ENCODE assay signal across 18 cellular contexts in the genomic region with DNA sequence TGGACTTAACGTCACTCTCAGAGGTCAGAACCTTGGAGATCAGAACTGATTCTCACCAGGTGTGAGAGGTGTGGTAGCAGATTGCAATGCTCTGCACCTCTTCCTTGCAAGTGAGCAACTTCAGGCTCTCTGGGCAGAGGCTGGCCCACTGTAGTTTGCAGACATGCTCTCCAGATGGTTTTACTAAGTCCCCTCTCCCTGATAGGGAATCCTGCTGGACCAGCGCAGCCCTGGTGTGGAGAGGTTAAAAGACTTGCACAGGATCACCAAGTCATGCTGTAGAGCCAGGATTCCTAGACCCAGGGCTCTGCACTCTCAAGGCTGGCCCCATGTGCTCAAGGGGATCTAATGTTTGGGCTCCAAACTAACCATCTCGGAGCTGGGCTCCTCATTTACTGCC.
DNase-seq lines count a peak whose midpoint lies in the region; ATAC-seq and TF ChIP-seq lines count a peak whose summit lies in the region.
"Had no signal": no experiment of that assay in that cellular context is flagged by ENCODE, and none has a peak within 500 bp of the region (broad histone marks: within the 10 kb centered on the region; RNA-seq: fewer than 3 reads in every experiment).

No MANE protein-coding gene starts in this region.

- CTCF ChIA-PET in activated CD8-positive, alpha-beta T cell treated with anti-CD3 and anti-CD28 coated beads for 36 hours (lab: Charles Lee) = no interaction called here
- CTCF ChIA-PET in CD8-positive, alpha-beta memory T cell (lab: Charles Lee) = no interaction called here

- H3K9me3 ChIP-seq in psoas muscle (no peaks in the 10 kb centered on the region), gastrocnemius medialis (no peaks in the 10 kb centered on the region)
- no peaks in the 10 kb centered on the region for H3K9me3 ChIP-seq in CD8-positive, alpha-beta memory T cell (ENCODE audit: low read length)
- H3K9me3 ChIP-seq: MG63 had no signal

- no peak for ATAC-seq in stimulated activated naive CD8-positive, alpha-beta T cell treated with anti-CD3 and anti-CD28 coated beads, Interleukin-15, amount 100 ng/mL, for 72 hours
- no peak for ATAC-seq in activated CD8-positive, alpha-beta T cell treated with anti-CD3 and anti-CD28 coated beads for 36 hours
- ATAC-seq in naive B cell (ENCODE audit: low read depth in 2 of 2) (no peak), psoas muscle (no peak), gastrocnemius medialis (no peak)

- no peaks in the 10 kb centered on the region for H3K27me3 ChIP-seq in psoas muscle (ENCODE audit: insufficient read depth in 3 of 3, low read length in 2 of 3)
- H3K27me3 ChIP-seq in gastrocnemius medialis = no peaks in the 10 kb centered on the region
- no peaks in the 10 kb centered on the region for H3K27me3 ChIP-seq in CD8-positive, alpha-beta memory T cell (ENCODE audit: insufficient read depth, low read length, poor library complexity, severe bottlenecking)
- H3K27me3 ChIP-seq: MG63 had no signal

- H3K27ac ChIP-seq in psoas muscle (no peak overlapping the region), gastrocnemius medialis (no peak overlapping the region)
- no peak overlapping the region for H3K27ac ChIP-seq in CD8-positive, alpha-beta memory T cell (ENCODE audit: low read depth, low read length)
- H3K27ac ChIP-seq: KMS-11 had no signal

- intact Hi-C loops in activated CD8-positive, alpha-beta T cell treated with anti-CD3 and anti-CD28 coated beads for 36 hours (cut with micrococcal nuclease) = no loop called here
- intact Hi-C loops in psoas muscle (cut with DNase I) = no loop called here
- intact Hi-C loops in gastrocnemius medialis (cut with DNase I; ENCODE audit: low total_unique reads) = no loop called here

- H3K4me3 Mint-ChIP-seq in stimulated activated naive CD8-positive, alpha-beta T cell treated with anti-CD3 and anti-CD28 coated beads, Interleukin-15, Interleukin-2, amounts not matched to agents 100 ng/mL and 50 ng/mL, for 24 hours = no peak overlapping the region
- no peak overlapping the region for H3K4me3 Mint-ChIP-seq in stimulated activated naive CD8-positive, alpha-beta T cell treated with anti-CD3 and anti-CD28 coated beads, Interleukin-15, amount 100 ng/mL, for 72 hours
- no peak overlapping the region for H3K4me3 Mint-ChIP-seq in activated CD8-positive, alpha-beta T cell treated with anti-CD3 and anti-CD28 coated beads for 36 hours
- H3K4me3 Mint-ChIP-seq in naive B cell = no peak overlapping the region
- H3K4me3 Mint-ChIP-seq in CD8-positive, alpha-beta memory T cell = no peak overlapping the region
- H3K4me3 Mint-ChIP-seq: CD4-positive, alpha-beta memory T cell had no signal

- in situ Hi-C loops in gastrocnemius medialis (cut with MboI; ENCODE audit: low sequenced_read_pairs in 4 of 4) = no loop called here

- WGBS in psoas muscle, 3 donors = 91 to 95% (median 94%) methylated on average over 3 of the region's 3 CpGs

- H3K27me3 Mint-ChIP-seq in stimulated activated naive CD8-positive, alpha-beta T cell treated with anti-CD3 and anti-CD28 coated beads, Interleukin-15, Interleukin-2, amounts not matched to agents 100 ng/mL and 50 ng/mL, for 24 hours = no peaks in the 10 kb centered on the region
- H3K27me3 Mint-ChIP-seq in stimulated activated naive CD8-positive, alpha-beta T cell treated with anti-CD3 and anti-CD28 coated beads, Interleukin-15, amount 100 ng/mL, for 72 hours = no peaks in the 10 kb centered on the region
- H3K27me3 Mint-ChIP-seq in activated CD8-positive, alpha-beta T cell treated with anti-CD3 and anti-CD28 coated beads for 36 hours = no peaks in the 10 kb centered on the region
- no peaks in the 10 kb centered on the region for H3K27me3 Mint-ChIP-seq in naive B cell
- no peaks in the 10 kb centered on the region for H3K27me3 Mint-ChIP-seq in CD8-positive, alpha-beta memory T cell
- H3K27me3 Mint-ChIP-seq: CD4-positive, alpha-beta memory T cell had no signal

- no peak for TF ChIP-seq POLR2A in gastrocnemius medialis (IDR thresholded peaks at IDR 0.05)

- TF ChIP-seq CTCF in activated CD8-positive, alpha-beta T cell treated with anti-CD3 and anti-CD28 coated beads for 36 hours (IDR thresholded peaks at IDR 0.05) = no peak
- no peak for TF ChIP-seq CTCF in psoas muscle (IDR thresholded peaks at IDR 0.05)
- no peak for TF ChIP-seq CTCF in gastrocnemius medialis (IDR thresholded peaks at IDR 0.05 in 4 of 5, conservative IDR thresholded peaks at IDR 0.05 in 1 of 5)

- H3K9me3 Mint-ChIP-seq in stimulated activated naive CD8-positive, alpha-beta T cell treated with anti-CD3 and anti-CD28 coated beads, Interleukin-15, Interleukin-2, amounts not matched to agents 100 ng/mL and 50 ng/mL, for 24 hours = no peaks in the 10 kb centered on the region
- H3K9me3 Mint-ChIP-seq in stimulated activated naive CD8-positive, alpha-beta T cell treated with anti-CD3 and anti-CD28 coated beads, Interleukin-15, amount 100 ng/mL, for 72 hours = no peaks in the 10 kb centered on the region
- H3K9me3 Mint-ChIP-seq in activated CD8-positive, alpha-beta T cell treated with anti-CD3 and anti-CD28 coated beads for 36 hours = no peaks in the 10 kb centered on the region
- H3K9me3 Mint-ChIP-seq in naive B cell = no peaks in the 10 kb centered on the region
- H3K9me3 Mint-ChIP-seq in CD8-positive, alpha-beta memory T cell = no peaks in the 10 kb centered on the region
- H3K9me3 Mint-ChIP-seq: CD4-positive, alpha-beta memory T cell had no signal

- POLR2A ChIA-PET in activated CD8-positive, alpha-beta T cell treated with anti-CD3 and anti-CD28 coated beads for 36 hours (lab: Charles Lee) = interaction anchor here (1.0 kb wide), 1 partner anchor 25 kb away, joined by 3 read pairs; no protein-coding TSS in a partner anchor
- POLR2A ChIA-PET in CD8-positive, alpha-beta memory T cell (lab: Charles Lee) = no interaction called here

- peaks cover 61% of the 10 kb centered on the region for H3K36me3 Mint-ChIP-seq in stimulated activated naive CD8-positive, alpha-beta T cell treated with anti-CD3 and anti-CD28 coated beads, Interleukin-15, Interleukin-2, amounts not matched to agents 100 ng/mL and 50 ng/mL, for 24 hours (ENCODE audit: low read depth)
- H3K36me3 Mint-ChIP-seq in activated CD8-positive, alpha-beta T cell treated with anti-CD3 and anti-CD28 coated beads for 36 hours (ENCODE audit: low read depth) = peaks cover 38% of the 10 kb centered on the region
- H3K36me3 Mint-ChIP-seq in naive B cell = peaks cover 17 to 50% of the 10 kb centered on the region in 2 donors
- peaks cover 0 to 76% (median 15%) of the 10 kb centered on the region in 3 donors for H3K36me3 Mint-ChIP-seq in CD8-positive, alpha-beta memory T cell

- H3K36me3 ChIP-seq in psoas muscle (ENCODE audit: insufficient read depth in 1 of 2, low read depth in 1 of 2) (peaks cover 0 to 56% of the 10 kb centered on the region in 2 donors), gastrocnemius medialis (peaks cover 0 to 37% of the 10 kb centered on the region in 2 donors)
- H3K36me3 ChIP-seq in CD8-positive, alpha-beta memory T cell (ENCODE audit: insufficient read depth, low read length) = peaks cover 52% of the 10 kb centered on the region
- H3K36me3 ChIP-seq: MG63 had no signal

- H3K4me1 Mint-ChIP-seq in stimulated activated naive CD8-positive, alpha-beta T cell treated with anti-CD3 and anti-CD28 coated beads, Interleukin-15, Interleukin-2, amounts not matched to agents 100 ng/mL and 50 ng/mL, for 24 hours (ENCODE audit: low read depth) = no peaks in the 10 kb centered on the region
- peaks cover 4% of the 10 kb centered on the region for H3K4me1 Mint-ChIP-seq in stimulated activated naive CD8-positive, alpha-beta T cell treated with anti-CD3 and anti-CD28 coated beads, Interleukin-15, amount 100 ng/mL, for 72 hours
- peaks cover 5% of the 10 kb centered on the region for H3K4me1 Mint-ChIP-seq in activated CD8-positive, alpha-beta T cell treated with anti-CD3 and anti-CD28 coated beads for 36 hours (ENCODE audit: low read depth)
- H3K4me1 Mint-ChIP-seq in naive B cell = peaks cover 30 to 44% (median 32%) of the 10 kb centered on the region in 3 donors
- H3K4me1 Mint-ChIP-seq in CD8-positive, alpha-beta memory T cell = peaks cover 0 to 2% (median 0%) of the 10 kb centered on the region in 3 donors

- H3K4me3 ChIP-seq in psoas muscle (no peak overlapping the region), gastrocnemius medialis (no peak overlapping the region)
- H3K4me3 ChIP-seq in CD8-positive, alpha-beta memory T cell (ENCODE audit: low read length) = no peak overlapping the region
- H3K4me3 ChIP-seq: MG63 had no signal

- DNase-seq in stimulated activated naive CD8-positive, alpha-beta T cell treated with anti-CD3 and anti-CD28 coated beads, Interleukin-15, amount 100 ng/mL, for 72 hours = no peak
- DNase-seq in activated CD8-positive, alpha-beta T cell treated with anti-CD3 and anti-CD28 coated beads for 36 hours = no peak
- DNase-seq in naive B cell = no peak
- no peak for DNase-seq in psoas muscle
- DNase-seq in gastrocnemius medialis = no peak
- DNase-seq in CD8-positive, alpha-beta memory T cell = no peak
- DNase-seq: AML-193; CD4-positive, alpha-beta memory T cell; GF-D8; GOT3; MG63; NCI-H1105 treated with DMSO at 0.1 percent for 48 hours; NCI-H1930; NCI-H2171 treated with DMSO at 0.1 percent for 48 hours; NCI-H82; RPMI8226 had no signal

- H3K27ac Mint-ChIP-seq in stimulated activated naive CD8-positive, alpha-beta T cell treated with anti-CD3 and anti-CD28 coated beads, Interleukin-15, Interleukin-2, amounts not matched to agents 100 ng/mL and 50 ng/mL, for 24 hours = peak overlapping the region; percentile 57
- no peak overlapping the region for H3K27ac Mint-ChIP-seq in stimulated activated naive CD8-positive, alpha-beta T cell treated with anti-CD3 and anti-CD28 coated beads, Interleukin-15, amount 100 ng/mL, for 72 hours
- peak overlapping the region; percentile 68 for H3K27ac Mint-ChIP-seq in activated CD8-positive, alpha-beta T cell treated with anti-CD3 and anti-CD28 coated beads for 36 hours
- peak overlapping the region in 5 of 6 donors; percentile 34 to 93 (median 83) for H3K27ac Mint-ChIP-seq in naive B cell
- H3K27ac Mint-ChIP-seq in CD8-positive, alpha-beta memory T cell = peak overlapping the region in 3 of 8 donors; percentile 29 to 55 (median 43)

- H3K4me1 ChIP-seq in psoas muscle (no peaks in the 10 kb centered on the region), gastrocnemius medialis (no peaks in the 10 kb centered on the region)
- H3K4me1 ChIP-seq in CD8-positive, alpha-beta memory T cell (ENCODE audit: insufficient read depth, low read length) = peaks cover 1% of the 10 kb centered on the region

Comparison
In these comparisons a context has a peak if more than half of its experiments do, and no peak if none do; other contexts are left out.
1. H3K27ac Mint-ChIP-seq: peak in stimulated activated naive CD8-positive, alpha-beta T cell treated with anti-CD3 and anti-CD28 coated beads, Interleukin-15, Interleukin-2, amounts not matched to agents 100 ng/mL and 50 ng/mL, for 24 hours (single experiment), activated CD8-positive, alpha-beta T cell treated with anti-CD3 and anti-CD28 coated beads for 36 hours (single experiment) and naive B cell (5 of 6); none in stimulated activated naive CD8-positive, alpha-beta T cell treated with anti-CD3 and anti-CD28 coated beads, Interleukin-15, amount 100 ng/mL, for 72 hours (0 of 2).